ENCODE assay signal across 22 cellular contexts in genomic region chr9:19429590-19429989, GRCh38.
"Had no signal": no experiment of that assay in that cellular context is flagged by ENCODE, and none has a peak within 500 bp of the region (broad histone marks: within the 10 kb centered on the region; RNA-seq: fewer than 3 reads in every experiment).

No MANE protein-coding gene starts in this region.

- DNase-seq: activated CD4-positive, alpha-beta T cell treated with anti-CD3 and anti-CD28 coated beads for 36 hours; activated CD4-positive, alpha-beta T cell treated with anti-CD3 and anti-CD28 coated beads, Interleukin-2, amount 50 U/mL, for 48 hours; activated T-cell treated with anti-CD3 and anti-CD28 coated beads for 4 hours; amniotic stem cell; dorsolateral prefrontal cortex; endodermal cell; head of caudate nucleus; kidney; left ventricle myocardium superior; naive B cell; right cardiac atrium; stimulated activated CD4-positive, alpha-beta T cell treated with anti-CD3 and anti-CD28 coated beads, Interleukin-4, amount 100 ng/mL, for 1 hour; T-helper 2 cell; WERI-Rb-1 had no signal

- H3K4me1 ChIP-seq: neural progenitor cell, prostate gland had no signal

- H3K4me3 Mint-ChIP-seq: activated CD4-positive, alpha-beta T cell treated with anti-CD3 and anti-CD28 coated beads for 36 hours; activated naive CD8-positive, alpha-beta T cell; endodermal cell; naive B cell; neural progenitor cell; stimulated activated effector memory CD8-positive, alpha-beta T cell treated with anti-CD3 and anti-CD28 coated beads, Interleukin-12 subunit alpha, Interleukin-12 subunit beta, amount 100 ng/mL, for 72 hours had no signal

- H3K36me3 Mint-ChIP-seq: stimulated activated effector memory CD8-positive, alpha-beta T cell treated with anti-CD3 and anti-CD28 coated beads, Interleukin-12 subunit alpha, Interleukin-12 subunit beta, amount 100 ng/mL, for 72 hours had no signal

- ATAC-seq: activated CD4-positive, alpha-beta T cell treated with anti-CD3 and anti-CD28 coated beads for 36 hours; left ventricle myocardium superior; right cardiac atrium; stimulated activated effector memory CD8-positive, alpha-beta T cell treated with anti-CD3 and anti-CD28 coated beads, Interleukin-12 subunit alpha, Interleukin-12 subunit beta, amount 100 ng/mL, for 72 hours had no signal

- H3K9ac ChIP-seq: neural progenitor cell had no signal

- H3K27ac Mint-ChIP-seq: activated CD4-positive, alpha-beta T cell treated with anti-CD3 and anti-CD28 coated beads for 36 hours; activated naive CD8-positive, alpha-beta T cell; endodermal cell; naive B cell; neural progenitor cell; stimulated activated effector memory CD8-positive, alpha-beta T cell treated with anti-CD3 and anti-CD28 coated beads, Interleukin-12 subunit alpha, Interleukin-12 subunit beta, amount 100 ng/mL, for 72 hours had no signal

- H3K27me3 ChIP-seq: cardiac muscle cell, dorsolateral prefrontal cortex, neural progenitor cell had no signal

- H3K36me3 ChIP-seq: cardiac muscle cell, neural progenitor cell, prostate gland had no signal

- H3K4me1 Mint-ChIP-seq: activated CD4-positive, alpha-beta T cell treated with anti-CD3 and anti-CD28 coated beads for 36 hours; naive B cell; neural progenitor cell; stimulated activated effector memory CD8-positive, alpha-beta T cell treated with anti-CD3 and anti-CD28 coated beads, Interleukin-12 subunit alpha, Interleukin-12 subunit beta, amount 100 ng/mL, for 72 hours had no signal

- H2AFZ ChIP-seq: neural progenitor cell had no signal

- H3K27me3 Mint-ChIP-seq: activated CD4-positive, alpha-beta T cell treated with anti-CD3 and anti-CD28 coated beads for 36 hours; activated naive CD8-positive, alpha-beta T cell; naive B cell had no signal

- H3K9me3 ChIP-seq: prostate gland, thoracic aorta had no signal

- H3K27ac ChIP-seq: cardiac muscle cell, epithelial cell of prostate, neural progenitor cell, prostate gland, skin epidermis, WERI-Rb-1 had no signal

- H3K9me3 Mint-ChIP-seq: naive B cell; neural progenitor cell; stimulated activated effector memory CD8-positive, alpha-beta T cell treated with anti-CD3 and anti-CD28 coated beads, Interleukin-12 subunit alpha, Interleukin-12 subunit beta, amount 100 ng/mL, for 72 hours had no signal

- H3K4me2 ChIP-seq: neural progenitor cell had no signal

- H3K4me3 ChIP-seq: cardiac muscle cell, dorsolateral prefrontal cortex, neural progenitor cell, prostate gland, skin epidermis, thoracic aorta had no signal
